ENCODE assay signal across 8 cellular contexts in genomic region chr1:1308756-1309524, GRCh38. TPM values are rescaled to one million over a fixed set of nuclear protein-coding genes. Genes with fewer than 3 reads are reported as not detected.
DNase-seq lines count a peak whose midpoint lies in the region; ATAC-seq lines count a peak whose summit lies in the region.

No MANE protein-coding gene starts in this region.

- no peaks in the 10 kb centered on the region for H3K27me3 ChIP-seq in right cardiac atrium (ENCODE audit: control insufficient read depth, insufficient read depth)
- no peaks in the 10 kb centered on the region for H3K27me3 ChIP-seq in skeletal muscle satellite cell (ENCODE audit: control insufficient read depth, insufficient read depth, low read length)

- WGBS in right cardiac atrium, result 4% methylated on average over 91 of the region's 91 CpGs

- ATAC-seq in HG03280 (IDR thresholded peaks at IDR 0.05; ENCODE audit: unreplicated experiment), result peak; percentile 1
- peak in 1 of 2 donors; percentile 0 for ATAC-seq in right cardiac atrium
- no peak for ATAC-seq in GM18517 (IDR thresholded peaks at IDR 0.05; ENCODE audit: unreplicated experiment)

- peak overlapping the region; percentile 79 for H3K27ac Mint-ChIP-seq in activated T-helper 2 cell treated with anti-CD3 and anti-CD28 coated beads, Interferon-gamma antibody, Interleukin-2, Interleukin-4, amounts not matched to agents 10 μg/mL and 5 μg/mL and 100 μg/mL, durations not matched to agents 14 hours and 24 hours and 36 hours

- intact Hi-C loops in activated T-helper 2 cell treated with anti-CD3 and anti-CD28 coated beads, Interferon-gamma antibody, Interleukin-2, Interleukin-4, amounts not matched to agents 10 μg/mL and 5 μg/mL and 100 μg/mL, durations not matched to agents 14 hours and 24 hours and 36 hours (cut with micrococcal nuclease), result loop anchor here (1.0 to 10.0 kb wide), 4 partner anchors 15 to 192 kb away; partner anchors contain the start of genes AURKAIP1, C1orf159, CPTP and DVL1
- intact Hi-C loops in right cardiac atrium (cut with DNase I), result no loop called here

- peak; percentile 44 for DNase-seq in NCI-H748 (lab: John Stamatoyannopoulos, UW; ENCODE audit: unreplicated experiment)
- DNase-seq in NCI-H748 treated with DMSO at 0.1 percent for 48 hours (lab: John Stamatoyannopoulos, UW), result no peak
- DNase-seq in activated T-helper 2 cell treated with anti-CD3 and anti-CD28 coated beads, Interferon-gamma antibody, Interleukin-2, Interleukin-4, amounts not matched to agents 10 μg/mL and 5 μg/mL and 100 μg/mL, durations not matched to agents 14 hours and 24 hours and 36 hours (ENCODE audit: low spot score), result no peak
- DNase-seq in right cardiac atrium, result peak in 1 of 3 donors; percentile 58
- DNase-seq in SK-N-DZ (ENCODE audit: low spot score), result no peak

- H3K4me1 ChIP-seq in right cardiac atrium (ENCODE audit: control insufficient read depth, insufficient read depth, low read length) (peaks cover 5% of the 10 kb centered on the region), skeletal muscle satellite cell (ENCODE audit: control insufficient read depth, insufficient read depth, low read length) (peaks cover 41% of the 10 kb centered on the region)

- H3K4me3 ChIP-seq in right cardiac atrium (ENCODE audit: low read length) (peak overlapping the region; percentile 72), skeletal muscle satellite cell (ENCODE audit: low read length) (peak overlapping the region; percentile 89)

- peaks cover 15% of the 10 kb centered on the region for H3K36me3 Mint-ChIP-seq in activated T-helper 2 cell treated with anti-CD3 and anti-CD28 coated beads, Interferon-gamma antibody, Interleukin-2, Interleukin-4, amounts not matched to agents 10 μg/mL and 5 μg/mL and 100 μg/mL, durations not matched to agents 14 hours and 24 hours and 36 hours (ENCODE audit: low read depth)

- peak overlapping the region; percentile 80 for H3K27ac ChIP-seq in right cardiac atrium (ENCODE audit: low read length)

- no peaks in the 10 kb centered on the region for H3K27me3 Mint-ChIP-seq in activated T-helper 2 cell treated with anti-CD3 and anti-CD28 coated beads, Interferon-gamma antibody, Interleukin-2, Interleukin-4, amounts not matched to agents 10 μg/mL and 5 μg/mL and 100 μg/mL, durations not matched to agents 14 hours and 24 hours and 36 hours (ENCODE audit: low read depth)

- peaks cover 10% of the 10 kb centered on the region for H3K4me1 Mint-ChIP-seq in activated T-helper 2 cell treated with anti-CD3 and anti-CD28 coated beads, Interferon-gamma antibody, Interleukin-2, Interleukin-4, amounts not matched to agents 10 μg/mL and 5 μg/mL and 100 μg/mL, durations not matched to agents 14 hours and 24 hours and 36 hours (ENCODE audit: low read depth)

- H3K4me3 Mint-ChIP-seq in activated T-helper 2 cell treated with anti-CD3 and anti-CD28 coated beads, Interferon-gamma antibody, Interleukin-2, Interleukin-4, amounts not matched to agents 10 μg/mL and 5 μg/mL and 100 μg/mL, durations not matched to agents 14 hours and 24 hours and 36 hours (ENCODE audit: low read depth), result peak overlapping the region; percentile 85

- H3K9me3 Mint-ChIP-seq in activated T-helper 2 cell treated with anti-CD3 and anti-CD28 coated beads, Interferon-gamma antibody, Interleukin-2, Interleukin-4, amounts not matched to agents 10 μg/mL and 5 μg/mL and 100 μg/mL, durations not matched to agents 14 hours and 24 hours and 36 hours, result no peaks in the 10 kb centered on the region

- H3K36me3 ChIP-seq in skeletal muscle satellite cell (ENCODE audit: insufficient read depth, low read length), result peaks cover 41% of the 10 kb centered on the region

- H3K9ac ChIP-seq in skeletal muscle satellite cell (ENCODE audit: low read depth, low read length), result peak overlapping the region; percentile 90

- H3K9me3 ChIP-seq in right cardiac atrium (ENCODE audit: control insufficient read depth, low read length) (no peaks in the 10 kb centered on the region), skeletal muscle satellite cell (replicated peaks; ENCODE audit: low read length) (no peaks in the 10 kb centered on the region)

- H3K4me2 ChIP-seq in skeletal muscle satellite cell (ENCODE audit: low read length), result peak overlapping the region; percentile 95

RNA-seq across cellular contexts. Expression of gene PUSL1, which starts 0.5 kb away (rescaled TPM):
- 31.6 and 31.8 TPM in 2 replicates for total RNA-seq in activated T-helper 2 cell treated with anti-CD3 and anti-CD28 coated beads, Interferon-gamma antibody, Interleukin-2, Interleukin-4, amounts not matched to agents 10 μg/mL and 5 μg/mL and 100 μg/mL, durations not matched to agents 14 hours and 24 hours and 36 hours
- total RNA-seq in right cardiac atrium, result 10 to 100 TPM; 11.3 to 14.1 (median 12.5) TPM
- 13.1 TPM for polyA plus RNA-seq in right cardiac atrium
- total RNA-seq in skeletal muscle satellite cell (2012; rRNA removed), result 42.1 and 52.4 TPM in 2 replicates
- polyA plus RNA-seq in SK-N-DZ (2014; cell fraction: cytosol; rRNA removed), result 26.7 and 45.0 TPM in 2 replicates
- 39.6 and 44.2 TPM in 2 replicates for polyA plus RNA-seq in SK-N-DZ (2014; cell fraction: nucleus; rRNA removed)

RNA-seq across cellular contexts. Expression of gene ACAP3, which starts 1.2 kb away (rescaled TPM):
- total RNA-seq in activated T-helper 2 cell treated with anti-CD3 and anti-CD28 coated beads, Interferon-gamma antibody, Interleukin-2, Interleukin-4, amounts not matched to agents 10 μg/mL and 5 μg/mL and 100 μg/mL, durations not matched to agents 14 hours and 24 hours and 36 hours, result 43.4 and 50.1 TPM in 2 replicates
- 10 to 100 TPM; 33.1 to 61.8 (median 42.8) TPM for total RNA-seq in right cardiac atrium
- 37.4 TPM for polyA plus RNA-seq in right cardiac atrium
- total RNA-seq in skeletal muscle satellite cell (2012; rRNA removed), result 30.9 and 34.5 TPM in 2 replicates
- polyA plus RNA-seq in SK-N-DZ (2014; cell fraction: cytosol; rRNA removed), result 30.5 and 31.1 TPM in 2 replicates
- 600 and 662 TPM in 2 replicates for polyA plus RNA-seq in SK-N-DZ (2014; cell fraction: nucleus; rRNA removed)

RNA-seq across cellular contexts. Expression of gene INTS11, which starts 15.5 kb away (rescaled TPM):
- 127 and 138 TPM in 2 replicates for total RNA-seq in activated T-helper 2 cell treated with anti-CD3 and anti-CD28 coated beads, Interferon-gamma antibody, Interleukin-2, Interleukin-4, amounts not matched to agents 10 μg/mL and 5 μg/mL and 100 μg/mL, durations not matched to agents 14 hours and 24 hours and 36 hours
- total RNA-seq in right cardiac atrium, result 10 to 100 TPM; 53.1 to 61.7 (median 58.7) TPM
- 70.3 TPM for polyA plus RNA-seq in right cardiac atrium
- 71.5 and 74.3 TPM in 2 replicates for total RNA-seq in skeletal muscle satellite cell (2012; rRNA removed)
- 73.2 and 97.2 TPM in 2 replicates for polyA plus RNA-seq in SK-N-DZ (2014; cell fraction: cytosol; rRNA removed)
- 426 and 497 TPM in 2 replicates for polyA plus RNA-seq in SK-N-DZ (2014; cell fraction: nucleus; rRNA removed)

RNA-seq across cellular contexts. Expression of gene CPTP, which starts 15.7 kb away (rescaled TPM):
- 12.1 and 13.1 TPM in 2 replicates for total RNA-seq in activated T-helper 2 cell treated with anti-CD3 and anti-CD28 coated beads, Interferon-gamma antibody, Interleukin-2, Interleukin-4, amounts not matched to agents 10 μg/mL and 5 μg/mL and 100 μg/mL, durations not matched to agents 14 hours and 24 hours and 36 hours
- total RNA-seq in right cardiac atrium, result 10 to 100 TPM; 24.0 to 29.0 (median 27.0) TPM
- polyA plus RNA-seq in right cardiac atrium, result 53.9 TPM
- 12.2 and 17.5 TPM in 2 replicates for total RNA-seq in skeletal muscle satellite cell (2012; rRNA removed)
- 10.0 and 10.7 TPM in 2 replicates for polyA plus RNA-seq in SK-N-DZ (2014; cell fraction: cytosol; rRNA removed)
- polyA plus RNA-seq in SK-N-DZ (2014; cell fraction: nucleus; rRNA removed), result 5.8 and 6.7 TPM in 2 replicates

RNA-seq across cellular contexts. Expression of gene TAS1R3, which starts 22.1 kb away (rescaled TPM):
- total RNA-seq in activated T-helper 2 cell treated with anti-CD3 and anti-CD28 coated beads, Interferon-gamma antibody, Interleukin-2, Interleukin-4, amounts not matched to agents 10 μg/mL and 5 μg/mL and 100 μg/mL, durations not matched to agents 14 hours and 24 hours and 36 hours, result 0.32 and 0.44 TPM in 2 replicates
- under 1 TPM; 0.33 to 0.51 (median 0.38) TPM for total RNA-seq in right cardiac atrium
- 0.66 TPM for polyA plus RNA-seq in right cardiac atrium
- total RNA-seq in skeletal muscle satellite cell (2012; rRNA removed), result under 0.01 and 0.44 TPM in 2 replicates
- polyA plus RNA-seq in SK-N-DZ (2014; cell fraction: cytosol; rRNA removed), result 0.07 and 0.33 TPM in 2 replicates
- polyA plus RNA-seq in SK-N-DZ (2014; cell fraction: nucleus; rRNA removed), result 0.54 and 0.69 TPM in 2 replicates
